11 cellular contexts compared by ENCODE assay signal in genomic region chr10:74738052-74738451, GRCh38.
DNase-seq lines count a peak whose midpoint lies in the region; ATAC-seq and TF ChIP-seq lines count a peak whose summit lies in the region.
"Had no signal": no experiment of that assay in that cellular context is flagged by ENCODE, and none has a peak within 500 bp of the region (broad histone marks: within the 10 kb centered on the region; RNA-seq: fewer than 3 reads in every experiment).

No MANE protein-coding gene starts in this region.

- H3F3A ChIP-seq in SU-DHL-6 (ENCODE audit: insufficient read depth) = 0 out of 2 replicates have a peak, but pooled peaks cover 5% of the 10 kb centered on the region

- H3K4me3 ChIP-seq in GM12865 (ENCODE audit: low read depth, low read length) (no peak overlapping the region), SU-DHL-6 (ENCODE audit: insufficient read depth, low read length, poor library complexity, severe bottlenecking) (no peak overlapping the region)
- H3K4me3 ChIP-seq: vagina had no signal

- no peaks in the 10 kb centered on the region for H3K27me3 ChIP-seq in SU-DHL-6 (ENCODE audit: low read length)
- H3K27me3 ChIP-seq: vagina had no signal

- no peaks in the 10 kb centered on the region for H4K20me1 ChIP-seq in SU-DHL-6 (ENCODE audit: low read depth, low read length)

- no peaks in the 10 kb centered on the region for H3K9me3 ChIP-seq in SU-DHL-6 (ENCODE audit: insufficient read depth, low read length)
- H3K9me3 ChIP-seq: vagina had no signal

- H2AFZ ChIP-seq in SU-DHL-6 (ENCODE audit: low read depth, low read length, severe bottlenecking) = no peak overlapping the region

- H3K27ac ChIP-seq in SU-DHL-6 (ENCODE audit: low read depth, low read length) = 0 out of 2 replicates have a peak overlapping the region, but pooled peaks have one; percentile 52
- H3K27ac ChIP-seq: vagina had no signal

- no peak overlapping the region for H3K9ac ChIP-seq in SU-DHL-6 (ENCODE audit: low read length)

- TF ChIP-seq CTCF in GM12865 (IDR thresholded peaks at IDR 0.05; ENCODE audit: insufficient read depth, low read depth, low read length, missing control alignments) = peak; percentile 21
- TF ChIP-seq CTCF in SU-DHL-6 (IDR thresholded peaks at IDR 0.05; ENCODE audit: insufficient read depth, low read length, poor library complexity, severe bottlenecking) = no peak

- no peaks in the 10 kb centered on the region for H3K36me3 ChIP-seq in SU-DHL-6 (ENCODE audit: low read length)
- H3K36me3 ChIP-seq: vagina had no signal

- H3K9me2 ChIP-seq in SU-DHL-6 (replicated peaks; ENCODE audit: insufficient read depth, low read length) = no peaks in the 10 kb centered on the region

- ATAC-seq in HG03432 (IDR thresholded peaks at IDR 0.05; ENCODE audit: unreplicated experiment) = peak; percentile 41

- DNase-seq in GM12865 (ENCODE audit: low read depth) (peak; percentile 89), lung microvascular endothelial cell (ENCODE audit: low read depth in 2 of 2) (peak; percentile 21 to 23), NCI-H187 (lab: John Stamatoyannopoulos, UW) (no peak)
- DNase-seq in activated CD4-positive, alpha-beta T cell treated with anti-CD3 and anti-CD28 coated beads for 4 hours = no peak
- no peak for DNase-seq in stimulated activated CD4-positive, alpha-beta T cell treated with anti-CD3 and anti-CD28 coated beads, Interleukin-4, amount 100 ng/mL, for 24 hours
- DNase-seq in activated CD4-positive, alpha-beta T cell treated with anti-CD3 and anti-CD28 coated beads, Interleukin-2, amount 50 U/mL, for 4 hours = no peak
- DNase-seq: Calu3, islet precursor cell had no signal

- H3K79me2 ChIP-seq in SU-DHL-6 (ENCODE audit: insufficient read depth, low read length) = no peaks in the 10 kb centered on the region

- H3K4me2 ChIP-seq in SU-DHL-6 (ENCODE audit: low read depth, low read length, poor library complexity, severe bottlenecking) = no peak overlapping the region

Comparison
In these comparisons a context has a peak if more than half of its experiments do, and no peak if none do; other contexts are left out.
1. DNase-seq: peak in GM12865 (single experiment) and lung microvascular endothelial cell (2 of 2); none in NCI-H187 (0 of 2), activated CD4-positive, alpha-beta T cell treated with anti-CD3 and anti-CD28 coated beads for 4 hours (0 of 2), stimulated activated CD4-positive, alpha-beta T cell treated with anti-CD3 and anti-CD28 coated beads, Interleukin-4, amount 100 ng/mL, for 24 hours (single experiment) and activated CD4-positive, alpha-beta T cell treated with anti-CD3 and anti-CD28 coated beads, Interleukin-2, amount 50 U/mL, for 4 hours (0 of 2).